1 cellular context compared by ENCODE assay signal in the genomic region with DNA sequence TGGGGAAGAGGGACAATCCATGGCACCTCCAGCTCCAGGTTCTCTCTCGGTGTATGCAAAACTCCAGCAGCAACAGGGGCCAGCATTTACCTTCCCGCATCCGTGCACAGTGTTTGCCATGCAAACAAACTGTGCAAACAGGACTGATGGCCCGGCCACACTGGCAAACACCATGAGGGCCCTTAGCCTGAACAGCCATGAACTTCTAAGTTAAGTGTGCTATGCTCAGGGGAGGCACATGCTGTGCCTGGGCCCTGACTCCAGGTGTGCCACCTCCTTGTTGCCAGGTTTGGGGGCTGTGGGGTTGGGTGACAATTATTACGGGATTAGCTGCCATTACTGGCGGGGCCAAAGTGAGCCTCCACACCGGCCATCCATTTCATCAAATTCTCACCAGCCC.
A peak's percentile ranks its signal among the peaks of the same experiment; 100 is the strongest.
TF ChIP-seq lines count a peak whose summit lies in the region.

No MANE protein-coding gene starts in this region.

TF ChIP-seq in HepG2, 621 proteins besides CTCF, POLR2A, EP300 and RAD21 (continued from another document and continues in another):
- TF ChIP-seq HMGXB3 (CRISPR knock-in tag; IDR thresholded peaks at IDR 0.05; ENCODE audit: borderline replicate concordance) (peak; percentile 53; the same call in 1 of the 2 replicates), ARNT (IDR thresholded peaks at IDR 0.05) (no peak), ESRRA (CRISPR knock-in tag; IDR thresholded peaks at IDR 0.05; ENCODE audit: low read depth) (no peak), HMG20B (CRISPR knock-in tag; conservative IDR thresholded peaks at IDR 0.05) (no peak), AHR (CRISPR knock-in tag; IDR thresholded peaks at IDR 0.05) (no peak), ZNF343 (CRISPR knock-in tag; IDR thresholded peaks at IDR 0.05) (no peak), MAFG (CRISPR knock-in tag; IDR thresholded peaks at IDR 0.05) (no peak), KDM3A (CRISPR knock-in tag; IDR thresholded peaks at IDR 0.05; ENCODE audit: low read depth) (no peak), ZNF577 (CRISPR knock-in tag; IDR thresholded peaks at IDR 0.05; ENCODE audit: borderline replicate concordance, low read depth) (no peak), TAF15 (IDR thresholded peaks at IDR 0.05; ENCODE audit: low read depth, low read length, poor library complexity, severe bottlenecking) (no peak), ZBTB26 (CRISPR knock-in tag; IDR thresholded peaks at IDR 0.05; ENCODE audit: borderline replicate concordance) (peak; percentile 51; the same call in 1 of the 2 replicates), ZNF788 (CRISPR knock-in tag; IDR thresholded peaks at IDR 0.05; ENCODE audit: borderline replicate concordance) (peak; percentile 60; the same call in 1 of the 2 replicates), TBL1XR1 (IDR thresholded peaks at IDR 0.05; ENCODE audit: borderline replicate concordance, low read length, partially characterized antibody) (peak; percentile 83), TARDBP (CRISPR knock-in tag; IDR thresholded peaks at IDR 0.05) (peak; percentile 88), ZNF776 (CRISPR knock-in tag; IDR thresholded peaks at IDR 0.05) (no peak; the same call in 1 of the 2 replicates), ZNF687 (CRISPR knock-in tag; IDR thresholded peaks at IDR 0.05) (peak; percentile 79), NFIC (IDR thresholded peaks at IDR 0.05; ENCODE audit: low read length) (no peak), ZNF33B (CRISPR knock-in tag; IDR thresholded peaks at IDR 0.05) (no peak), ZFP1 (CRISPR knock-in tag; IDR thresholded peaks at IDR 0.05) (no peak), IKZF1 (IDR thresholded peaks at IDR 0.05) (no peak), ELF1 (CRISPR knock-in tag; IDR thresholded peaks at IDR 0.05) (no peak), SAP130 (CRISPR knock-in tag; IDR thresholded peaks at IDR 0.05; ENCODE audit: low read depth) (peak; percentile 84), ZBTB25 (CRISPR knock-in tag; IDR thresholded peaks at IDR 0.05) (no peak), TEAD2 (CRISPR knock-in tag; IDR thresholded peaks at IDR 0.05) (no peak), SRSF1 (optimal IDR thresholded peaks at IDR 0.05; ENCODE audit: low read depth, low read length) (no peak), ZNF317 (CRISPR knock-in tag; IDR thresholded peaks at IDR 0.05) (0 out of 2 replicates have a peak, but pooled peaks have one; percentile 58), ZHX1 (CRISPR knock-in tag; IDR thresholded peaks at IDR 0.05; ENCODE audit: low read depth) (no peak), ZNF710 (CRISPR knock-in tag; IDR thresholded peaks at IDR 0.05; ENCODE audit: borderline replicate concordance) (peak; percentile 66; the same call in 1 of the 2 replicates)
- TF ChIP-seq, protein P1, sequence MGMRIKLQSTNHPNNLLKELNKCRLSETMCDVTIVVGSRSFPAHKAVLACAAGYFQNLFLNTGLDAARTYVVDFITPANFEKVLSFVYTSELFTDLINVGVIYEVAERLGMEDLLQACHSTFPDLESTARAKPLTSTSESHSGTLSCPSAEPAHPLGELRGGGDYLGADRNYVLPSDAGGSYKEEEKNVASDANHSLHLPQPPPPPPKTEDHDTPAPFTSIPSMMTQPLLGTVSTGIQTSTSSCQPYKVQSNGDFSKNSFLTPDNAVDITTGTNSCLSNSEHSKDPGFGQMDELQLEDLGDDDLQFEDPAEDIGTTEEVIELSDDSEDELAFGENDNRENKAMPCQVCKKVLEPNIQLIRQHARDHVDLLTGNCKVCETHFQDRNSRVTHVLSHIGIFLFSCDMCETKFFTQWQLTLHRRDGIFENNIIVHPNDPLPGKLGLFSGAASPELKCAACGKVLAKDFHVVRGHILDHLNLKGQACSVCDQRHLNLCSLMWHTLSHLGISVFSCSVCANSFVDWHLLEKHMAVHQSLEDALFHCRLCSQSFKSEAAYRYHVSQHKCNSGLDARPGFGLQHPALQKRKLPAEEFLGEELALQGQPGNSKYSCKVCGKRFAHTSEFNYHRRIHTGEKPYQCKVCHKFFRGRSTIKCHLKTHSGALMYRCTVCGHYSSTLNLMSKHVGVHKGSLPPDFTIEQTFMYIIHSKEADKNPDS (CRISPR knock-in tag; IDR thresholded peaks at IDR 0.05): no peak
- TF ChIP-seq, protein P2, sequence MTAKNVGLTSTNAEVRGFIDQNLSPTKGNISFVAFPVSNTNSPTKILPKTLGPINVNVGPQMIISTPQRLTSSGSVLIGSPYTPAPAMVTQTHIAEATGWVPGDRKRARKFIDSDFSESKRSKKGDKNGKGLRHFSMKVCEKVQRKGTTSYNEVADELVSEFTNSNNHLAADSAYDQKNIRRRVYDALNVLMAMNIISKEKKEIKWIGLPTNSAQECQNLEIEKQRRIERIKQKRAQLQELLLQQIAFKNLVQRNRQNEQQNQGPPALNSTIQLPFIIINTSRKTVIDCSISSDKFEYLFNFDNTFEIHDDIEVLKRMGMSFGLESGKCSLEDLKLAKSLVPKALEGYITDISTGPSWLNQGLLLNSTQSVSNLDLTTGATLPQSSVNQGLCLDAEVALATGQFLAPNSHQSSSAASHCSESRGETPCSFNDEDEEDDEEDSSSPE (CRISPR knock-in tag; IDR thresholded peaks at IDR 0.05): peak; percentile 38; the same call in 1 of the 2 replicates
